ENCODE assay signal across 19 cellular contexts in genomic region chr6:166969390-166970002, GRCh38. TPM values are rescaled to one million over a fixed set of nuclear protein-coding genes. Genes with fewer than 3 reads are reported as not detected.
A peak's percentile ranks its signal among the peaks of the same experiment; 100 is the strongest.
DNase-seq lines count a peak whose midpoint lies in the region; ATAC-seq and TF ChIP-seq lines count a peak whose summit lies in the region.
"Had no signal": no experiment of that assay in that cellular context is flagged by ENCODE, and none has a peak within 500 bp of the region (broad histone marks: within the 10 kb centered on the region; RNA-seq: fewer than 3 reads in every experiment).

No MANE protein-coding gene starts in this region.

- H3K4me3 Mint-ChIP-seq in activated CD4-positive, alpha-beta T cell treated with anti-CD3 and anti-CD28 coated beads, Interleukin-2, amount 10 ng/mL, durations not matched to agents 24 days and 14 days, result peak overlapping the region; percentile 64
- peak overlapping the region; percentile 19 for H3K4me3 Mint-ChIP-seq in central memory CD8-positive, alpha-beta T cell

- H3K27me3 ChIP-seq in osteoblast (ENCODE audit: insufficient read depth, low read length), result no peaks in the 10 kb centered on the region
- H3K27me3 ChIP-seq: heart left ventricle had no signal

- intact Hi-C loops in activated CD4-positive, alpha-beta T cell treated with anti-CD3 and anti-CD28 coated beads, Interleukin-2, amount 10 ng/mL, durations not matched to agents 24 days and 14 days (cut with micrococcal nuclease), result no loop called here

- H3K9me3 Mint-ChIP-seq in activated CD4-positive, alpha-beta T cell treated with anti-CD3 and anti-CD28 coated beads, Interleukin-2, amount 10 ng/mL, durations not matched to agents 24 days and 14 days, result peaks cover 16% of the 10 kb centered on the region
- H3K9me3 Mint-ChIP-seq in central memory CD8-positive, alpha-beta T cell, result peaks cover 9% of the 10 kb centered on the region

- H3K4me2 ChIP-seq in osteoblast (ENCODE audit: insufficient read depth, low read length), result no peak overlapping the region
- H3K4me2 ChIP-seq: A549 had no signal

- no peaks in the 10 kb centered on the region for H3K9me3 ChIP-seq in osteoblast (ENCODE audit: low read depth, low read length)
- H3K9me3 ChIP-seq: A549, heart left ventricle had no signal

- peak overlapping the region; percentile 70 for H3K27ac Mint-ChIP-seq in activated CD4-positive, alpha-beta T cell treated with anti-CD3 and anti-CD28 coated beads, Interleukin-2, amount 10 ng/mL, durations not matched to agents 24 days and 14 days
- H3K27ac Mint-ChIP-seq in central memory CD8-positive, alpha-beta T cell (ENCODE audit: low read depth), result no peak overlapping the region

- H2AFZ ChIP-seq in osteoblast (ENCODE audit: low read length), result peak overlapping the region; percentile 32
- H2AFZ ChIP-seq: GM23248 had no signal

- TF ChIP-seq CTCF in osteoblast (IDR thresholded peaks at IDR 0.05; ENCODE audit: extremely low read depth, low read depth, low read length), result no peak

- H3K4me1 Mint-ChIP-seq in activated CD4-positive, alpha-beta T cell treated with anti-CD3 and anti-CD28 coated beads, Interleukin-2, amount 10 ng/mL, durations not matched to agents 24 days and 14 days, result peaks cover 36% of the 10 kb centered on the region
- H3K4me1 Mint-ChIP-seq in central memory CD8-positive, alpha-beta T cell, result peaks cover 7% of the 10 kb centered on the region

- no peaks in the 10 kb centered on the region for H3K79me2 ChIP-seq in osteoblast (ENCODE audit: insufficient read depth, low read length)

- DNase-seq in activated CD4-positive, alpha-beta T cell treated with anti-CD3 and anti-CD28 coated beads, Interleukin-2, amount 10 ng/mL, durations not matched to agents 24 days and 14 days, result peak; percentile 72
- DNase-seq in activated CD4-positive, alpha-beta T cell treated with anti-CD3 and anti-CD28 coated beads, Interleukin-2, amount 50 U/mL, for 4 hours, result no peak
- no peak for DNase-seq in central memory CD8-positive, alpha-beta T cell (ENCODE audit: low spot score in 2 of 2)
- DNase-seq in osteoblast (ENCODE audit: insufficient read length, low spot score, missing footprints) (peak; percentile 30), iPS-NIHi7 (ENCODE audit: extremely low spot score) (no peak), NCI-H1694 (lab: John Stamatoyannopoulos, UW) (no peak)
- DNase-seq: COR-L47, GM23248, heart left ventricle, KG1, kidney, NCI-H1105 treated with DMSO at 0.1 percent for 48 hours, NCI-H446, occipital lobe had no signal

- H3K27ac ChIP-seq in osteoblast (ENCODE audit: low read depth, low read length), result no peak overlapping the region
- H3K27ac ChIP-seq: A549, epithelial cell of prostate, GM23248, heart left ventricle had no signal

- H3K27me3 Mint-ChIP-seq in activated CD4-positive, alpha-beta T cell treated with anti-CD3 and anti-CD28 coated beads, Interleukin-2, amount 10 ng/mL, durations not matched to agents 24 days and 14 days, result no peaks in the 10 kb centered on the region
- no peaks in the 10 kb centered on the region for H3K27me3 Mint-ChIP-seq in central memory CD8-positive, alpha-beta T cell

- no peak for ATAC-seq in central memory CD8-positive, alpha-beta T cell (replicated peaks; ENCODE audit: extremely low read depth, poor library complexity, severe bottlenecking)
- no peak for ATAC-seq in GM21723 (IDR thresholded peaks at IDR 0.05; ENCODE audit: unreplicated experiment)
- ATAC-seq: A549, GM12878 had no signal

- H3K4me1 ChIP-seq in osteoblast (ENCODE audit: insufficient read depth, low read length), result no peaks in the 10 kb centered on the region
- H3K4me1 ChIP-seq: A549 had no signal

- peaks cover 49% of the 10 kb centered on the region for H3K36me3 Mint-ChIP-seq in activated CD4-positive, alpha-beta T cell treated with anti-CD3 and anti-CD28 coated beads, Interleukin-2, amount 10 ng/mL, durations not matched to agents 24 days and 14 days (ENCODE audit: low read depth)
- no peaks in the 10 kb centered on the region for H3K36me3 Mint-ChIP-seq in central memory CD8-positive, alpha-beta T cell (ENCODE audit: insufficient read depth)

- H4K20me1 ChIP-seq in osteoblast (ENCODE audit: insufficient read depth, low read length), result no peaks in the 10 kb centered on the region

- peaks cover 5% of the 10 kb centered on the region for H3K36me3 ChIP-seq in osteoblast (ENCODE audit: insufficient read depth, low read length)
- H3K36me3 ChIP-seq: heart left ventricle had no signal

- H3K4me3 ChIP-seq in osteoblast (ENCODE audit: insufficient read depth, low read length), result no peak overlapping the region
- H3K4me3 ChIP-seq: A549, GM12878, GM23248, heart left ventricle had no signal

TF ChIP-seq in PFSK-1, 5 proteins besides CTCF, POLR2A, EP300 and RAD21:
- TF ChIP-seq POLR2AphosphoS5 (IDR thresholded peaks at IDR 0.05; ENCODE audit: low read depth, low read length), result no peak
- 0 out of 4 replicates have a peak, but pooled peaks of 1 of the 2 experiments have one; percentile 46 for TF ChIP-seq REST (IDR thresholded peaks at IDR 0.05; ENCODE audit: insufficient read depth in 1 of 2, low read depth in 2 of 2, low read length in 2 of 2)
- TF ChIP-seq SIN3A (IDR thresholded peaks at IDR 0.05; ENCODE audit: borderline replicate concordance, insufficient read depth, low read length), result no peak
- no peak for TF ChIP-seq TAF1 (IDR thresholded peaks at IDR 0.05; ENCODE audit: borderline replicate concordance, insufficient read depth, low read length)
- peak; percentile 27 for TF ChIP-seq FOXP2 (optimal IDR thresholded peaks at IDR 0.05; ENCODE audit: borderline replicate concordance, extremely low read depth, extremely low read length, insufficient read depth)
TF ChIP-seq in PFSK-1: peak in this region for 2.

RNA-seq across cellular contexts. Expression of gene RNASET2, which starts 13.1 kb away (rescaled TPM):
- total RNA-seq in activated CD4-positive, alpha-beta T cell treated with anti-CD3 and anti-CD28 coated beads, Interleukin-2, amount 10 ng/mL, durations not matched to agents 24 days and 14 days, result 93.3 and 108 TPM in 2 replicates
- 24.5 TPM for polyA plus RNA-seq in PFSK-1 (2012; ENCODE audit: insufficient read length, low read depth)
- total RNA-seq in osteoblast, result 41.3 and 47.8 TPM in 2 replicates

RNA-seq across cellular contexts. Expression of gene CEP43, which starts 29.7 kb away (rescaled TPM):
- total RNA-seq in activated CD4-positive, alpha-beta T cell treated with anti-CD3 and anti-CD28 coated beads, Interleukin-2, amount 10 ng/mL, durations not matched to agents 24 days and 14 days, result 21.1 and 23.0 TPM in 2 replicates
- 12.3 TPM for polyA plus RNA-seq in PFSK-1 (2012; ENCODE audit: insufficient read length, low read depth)
- 19.4 and 19.5 TPM in 2 replicates for total RNA-seq in osteoblast

Comparison
In these comparisons a context has a peak if more than half of its experiments do, and no peak if none do; other contexts are left out.
1. DNase-seq: peak in activated CD4-positive, alpha-beta T cell treated with anti-CD3 and anti-CD28 coated beads, Interleukin-2, amount 10 ng/mL, durations not matched to agents 24 days and 14 days (single experiment) and osteoblast (single experiment); none in activated CD4-positive, alpha-beta T cell treated with anti-CD3 and anti-CD28 coated beads, Interleukin-2, amount 50 U/mL, for 4 hours (0 of 2), central memory CD8-positive, alpha-beta T cell (0 of 2), iPS-NIHi7 (single experiment) and NCI-H1694 (single experiment).